18 cellular contexts compared by ENCODE assay signal in the genomic region with DNA sequence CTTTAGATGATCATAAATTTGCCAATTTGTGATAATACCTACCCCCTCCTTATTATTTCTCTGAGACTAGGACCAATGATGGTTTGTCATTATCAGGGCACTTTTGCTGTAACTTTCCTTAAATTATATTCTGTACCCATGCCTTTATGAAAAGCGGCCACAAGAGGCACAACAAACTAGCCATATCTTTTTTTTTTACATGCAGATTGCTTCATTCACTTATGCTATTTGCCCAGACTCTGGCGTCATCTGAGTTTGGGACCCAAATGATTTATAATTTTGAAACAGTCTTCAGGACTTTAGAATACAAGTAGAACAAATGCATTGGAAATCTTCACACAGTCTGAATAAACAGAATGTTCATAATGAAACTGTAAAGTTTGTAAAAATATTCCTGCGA.
DNase-seq lines count a peak whose midpoint lies in the region; ATAC-seq and TF ChIP-seq lines count a peak whose summit lies in the region.
"Had no signal": no experiment of that assay in that cellular context is flagged by ENCODE, and none has a peak within 500 bp of the region (broad histone marks: within the 10 kb centered on the region; RNA-seq: fewer than 3 reads in every experiment).

No MANE protein-coding gene starts in this region.

- H3K4me1 ChIP-seq in SK-N-SH (ENCODE audit: control insufficient read depth in 1 of 2, insufficient read depth in 2 of 2, low read depth in 1 of 2, low read length in 1 of 2) = no peaks in the 10 kb centered on the region; a peak in 2 of 4 replicates
- H3K4me1 ChIP-seq: foreskin keratinocyte had no signal

- DNase-seq in SK-N-SH (no peak), MV-4-11 (lab: John Stamatoyannopoulos, UW) (peak; percentile 70), chondrocyte (ENCODE audit: low spot score) (no peak), type B pancreatic cell (ENCODE audit: extremely low spot score, unreplicated experiment) (no peak), COLO668 (lab: John Stamatoyannopoulos, UW; ENCODE audit: unreplicated experiment) (no peak), NCI-H1930 (lab: John Stamatoyannopoulos, UW) (no peak)
- DNase-seq: activated CD4-positive, CD25-positive, alpha-beta regulatory T cell treated with anti-CD3 and anti-CD28 coated beads, Interleukin-2, amount 50 U/mL, for 72 hours; activated CD8-positive, alpha-beta memory T cell treated with anti-CD3 and anti-CD28 coated beads, Interleukin-2, amount 50 U/mL, for 4 hours; activated naive CD4-positive, alpha-beta T cell; foreskin keratinocyte; NCI-H1436; NCI-H510A; nephron progenitor cell; Peyer's patch; retina had no signal

- CTCF ChIA-PET in SK-N-SH (lab: Yijun Ruan, JAX) = interaction anchor here (0.6 to 0.7 kb wide), 2 partner anchors 11 to 541 kb away, joined by 3 read pairs; no protein-coding TSS in a partner anchor

- H3K36me3 Mint-ChIP-seq in chondrocyte (ENCODE audit: low read depth) = no peaks in the 10 kb centered on the region
- H3K36me3 Mint-ChIP-seq in type B pancreatic cell = no peaks in the 10 kb centered on the region

- H3K4me2 ChIP-seq in SK-N-SH = no peak overlapping the region

- H3K4me3 Mint-ChIP-seq in chondrocyte (ENCODE audit: unreplicated experiment) (no peak overlapping the region), type B pancreatic cell (no peak overlapping the region)
- H3K4me3 Mint-ChIP-seq: nephron progenitor cell had no signal

- no peak overlapping the region for H3K27ac Mint-ChIP-seq in chondrocyte (ENCODE audit: unreplicated experiment)
- no peak overlapping the region for H3K27ac Mint-ChIP-seq in type B pancreatic cell
- H3K27ac Mint-ChIP-seq: nephron progenitor cell had no signal

- H4K20me1 ChIP-seq in SK-N-SH (ENCODE audit: insufficient read depth) = no peaks in the 10 kb centered on the region

- H3K9me3 Mint-ChIP-seq in chondrocyte (ENCODE audit: low read depth) (no peaks in the 10 kb centered on the region), type B pancreatic cell (no peaks in the 10 kb centered on the region)
- H3K9me3 Mint-ChIP-seq: nephron progenitor cell had no signal

- POLR2A ChIA-PET in SK-N-SH (lab: Yijun Ruan, JAX) = no interaction called here

- H3K4me1 Mint-ChIP-seq in chondrocyte (ENCODE audit: low read depth) (no peaks in the 10 kb centered on the region), type B pancreatic cell (ENCODE audit: unreplicated experiment) (peaks cover 19% of the 10 kb centered on the region)

- H3K4me3 ChIP-seq in SK-N-SH (ENCODE audit: low read depth in 2 of 2, low read length in 1 of 2) = no peak overlapping the region
- H3K4me3 ChIP-seq: lung, Peyer's patch had no signal

- TF ChIP-seq CTCF in SK-N-SH (IDR thresholded peaks at IDR 0.05) (peak; percentile 22; the same call in 1 of the 2 replicates), chondrocyte (IDR thresholded peaks at IDR 0.05) (peak; percentile 16), type B pancreatic cell (conservative IDR thresholded peaks at IDR 0.05) (peak; percentile 41)

- H3K27me3 Mint-ChIP-seq in chondrocyte (ENCODE audit: low read depth) (no peaks in the 10 kb centered on the region), type B pancreatic cell (no peaks in the 10 kb centered on the region)

- 76% methylated on average over 3 of the region's 3 CpGs for WGBS in SK-N-SH (ENCODE audit: low lambda C conversion rate)

- no peak overlapping the region for H2AFZ ChIP-seq in SK-N-SH (ENCODE audit: low read depth)

- no peaks in the 10 kb centered on the region for H3K79me2 ChIP-seq in SK-N-SH (ENCODE audit: insufficient read depth)

- no peaks in the 10 kb centered on the region for H3K9me2 ChIP-seq in SK-N-SH

- H3K9me3 ChIP-seq in SK-N-SH = no peaks in the 10 kb centered on the region
- H3K9me3 ChIP-seq: Peyer's patch had no signal

- no peaks in the 10 kb centered on the region for H3K27me3 ChIP-seq in SK-N-SH (ENCODE audit: insufficient read depth)
- H3K27me3 ChIP-seq: foreskin keratinocyte, Peyer's patch had no signal

- no peak for ATAC-seq in SK-N-SH treated with all-trans-retinoic acid at 6 μM for 48 hours
- no peak for ATAC-seq in GM18909 (IDR thresholded peaks at IDR 0.05; ENCODE audit: poor library complexity, unreplicated experiment)
- ATAC-seq: foreskin keratinocyte had no signal

- TF ChIP-seq EP300 in SK-N-SH (IDR thresholded peaks at IDR 0.05; ENCODE audit: borderline replicate concordance in 1 of 2, low read depth in 1 of 2, low read length in 1 of 2) = no peak

- H3F3A ChIP-seq in SK-N-SH (replicated peaks; ENCODE audit: insufficient read depth) = no peaks in the 10 kb centered on the region

- no peaks in the 10 kb centered on the region for H3K36me3 ChIP-seq in SK-N-SH (replicated peaks in 1 of 2; ENCODE audit: control insufficient read depth in 1 of 2, insufficient read depth in 2 of 2, low read length in 1 of 2)
- H3K36me3 ChIP-seq: Peyer's patch had no signal

- no peak overlapping the region for H3K9ac ChIP-seq in SK-N-SH

- no peak for TF ChIP-seq RAD21 in SK-N-SH (IDR thresholded peaks at IDR 0.05; ENCODE audit: low read length)

- H3K27ac ChIP-seq in SK-N-SH (ENCODE audit: low read depth in 2 of 2, low read length in 1 of 2) = no peak overlapping the region
- H3K27ac ChIP-seq: foreskin keratinocyte, Peyer's patch had no signal

TF ChIP-seq in SK-N-SH, 30 proteins besides CTCF, POLR2A, EP300 and RAD21 (continues in another document):
- TF ChIP-seq FOXM1 (IDR thresholded peaks at IDR 0.05; ENCODE audit: low read depth) = no peak
- TF ChIP-seq, protein P1, sequence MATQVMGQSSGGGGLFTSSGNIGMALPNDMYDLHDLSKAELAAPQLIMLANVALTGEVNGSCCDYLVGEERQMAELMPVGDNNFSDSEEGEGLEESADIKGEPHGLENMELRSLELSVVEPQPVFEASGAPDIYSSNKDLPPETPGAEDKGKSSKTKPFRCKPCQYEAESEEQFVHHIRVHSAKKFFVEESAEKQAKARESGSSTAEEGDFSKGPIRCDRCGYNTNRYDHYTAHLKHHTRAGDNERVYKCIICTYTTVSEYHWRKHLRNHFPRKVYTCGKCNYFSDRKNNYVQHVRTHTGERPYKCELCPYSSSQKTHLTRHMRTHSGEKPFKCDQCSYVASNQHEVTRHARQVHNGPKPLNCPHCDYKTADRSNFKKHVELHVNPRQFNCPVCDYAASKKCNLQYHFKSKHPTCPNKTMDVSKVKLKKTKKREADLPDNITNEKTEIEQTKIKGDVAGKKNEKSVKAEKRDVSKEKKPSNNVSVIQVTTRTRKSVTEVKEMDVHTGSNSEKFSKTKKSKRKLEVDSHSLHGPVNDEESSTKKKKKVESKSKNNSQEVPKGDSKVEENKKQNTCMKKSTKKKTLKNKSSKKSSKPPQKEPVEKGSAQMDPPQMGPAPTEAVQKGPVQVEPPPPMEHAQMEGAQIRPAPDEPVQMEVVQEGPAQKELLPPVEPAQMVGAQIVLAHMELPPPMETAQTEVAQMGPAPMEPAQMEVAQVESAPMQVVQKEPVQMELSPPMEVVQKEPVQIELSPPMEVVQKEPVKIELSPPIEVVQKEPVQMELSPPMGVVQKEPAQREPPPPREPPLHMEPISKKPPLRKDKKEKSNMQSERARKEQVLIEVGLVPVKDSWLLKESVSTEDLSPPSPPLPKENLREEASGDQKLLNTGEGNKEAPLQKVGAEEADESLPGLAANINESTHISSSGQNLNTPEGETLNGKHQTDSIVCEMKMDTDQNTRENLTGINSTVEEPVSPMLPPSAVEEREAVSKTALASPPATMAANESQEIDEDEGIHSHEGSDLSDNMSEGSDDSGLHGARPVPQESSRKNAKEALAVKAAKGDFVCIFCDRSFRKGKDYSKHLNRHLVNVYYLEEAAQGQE (IDR thresholded peaks at IDR 0.05; ENCODE audit: low read depth, low read length) = no peak

TF ChIP-seq in SK-N-SH treated with all-trans-retinoic acid at 6 μM for 48 hours, 23 proteins besides CTCF, POLR2A, EP300 and RAD21 (continues in another document):
- TF ChIP-seq ZNF565 (CRISPR knock-in tag; conservative IDR thresholded peaks at IDR 0.05; ENCODE audit: low read depth) (no peak), TCF4 (CRISPR knock-in tag; IDR thresholded peaks at IDR 0.05; ENCODE audit: borderline replicate concordance) (no peak), ZFP30 (CRISPR knock-in tag; IDR thresholded peaks at IDR 0.05) (no peak), ZNF70 (CRISPR knock-in tag; IDR thresholded peaks at IDR 0.05) (no peak), RARB (CRISPR knock-in tag; IDR thresholded peaks at IDR 0.05) (no peak), TOX (CRISPR knock-in tag; IDR thresholded peaks at IDR 0.05; ENCODE audit: borderline replicate concordance) (no peak), ZFP3 (CRISPR knock-in tag; IDR thresholded peaks at IDR 0.05) (no peak)
- TF ChIP-seq, protein P2, sequence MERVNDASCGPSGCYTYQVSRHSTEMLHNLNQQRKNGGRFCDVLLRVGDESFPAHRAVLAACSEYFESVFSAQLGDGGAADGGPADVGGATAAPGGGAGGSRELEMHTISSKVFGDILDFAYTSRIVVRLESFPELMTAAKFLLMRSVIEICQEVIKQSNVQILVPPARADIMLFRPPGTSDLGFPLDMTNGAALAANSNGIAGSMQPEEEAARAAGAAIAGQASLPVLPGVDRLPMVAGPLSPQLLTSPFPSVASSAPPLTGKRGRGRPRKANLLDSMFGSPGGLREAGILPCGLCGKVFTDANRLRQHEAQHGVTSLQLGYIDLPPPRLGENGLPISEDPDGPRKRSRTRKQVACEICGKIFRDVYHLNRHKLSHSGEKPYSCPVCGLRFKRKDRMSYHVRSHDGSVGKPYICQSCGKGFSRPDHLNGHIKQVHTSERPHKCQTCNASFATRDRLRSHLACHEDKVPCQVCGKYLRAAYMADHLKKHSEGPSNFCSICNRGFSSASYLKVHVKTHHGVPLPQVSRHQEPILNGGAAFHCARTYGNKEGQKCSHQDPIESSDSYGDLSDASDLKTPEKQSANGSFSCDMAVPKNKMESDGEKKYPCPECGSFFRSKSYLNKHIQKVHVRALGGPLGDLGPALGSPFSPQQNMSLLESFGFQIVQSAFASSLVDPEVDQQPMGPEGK (CRISPR knock-in tag; IDR thresholded peaks at IDR 0.05; ENCODE audit: borderline replicate concordance) = no peak
- TF ChIP-seq, protein P3, sequence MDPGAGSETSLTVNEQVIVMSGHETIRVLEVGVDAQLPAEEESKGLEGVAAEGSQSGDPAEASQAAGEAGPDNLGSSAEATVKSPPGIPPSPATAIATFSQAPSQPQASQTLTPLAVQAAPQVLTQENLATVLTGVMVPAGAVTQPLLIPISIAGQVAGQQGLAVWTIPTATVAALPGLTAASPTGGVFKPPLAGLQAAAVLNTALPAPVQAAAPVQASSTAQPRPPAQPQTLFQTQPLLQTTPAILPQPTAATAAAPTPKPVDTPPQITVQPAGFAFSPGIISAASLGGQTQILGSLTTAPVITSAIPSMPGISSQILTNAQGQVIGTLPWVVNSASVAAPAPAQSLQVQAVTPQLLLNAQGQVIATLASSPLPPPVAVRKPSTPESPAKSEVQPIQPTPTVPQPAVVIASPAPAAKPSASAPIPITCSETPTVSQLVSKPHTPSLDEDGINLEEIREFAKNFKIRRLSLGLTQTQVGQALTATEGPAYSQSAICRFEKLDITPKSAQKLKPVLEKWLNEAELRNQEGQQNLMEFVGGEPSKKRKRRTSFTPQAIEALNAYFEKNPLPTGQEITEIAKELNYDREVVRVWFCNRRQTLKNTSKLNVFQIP (CRISPR knock-in tag; IDR thresholded peaks at IDR 0.05; ENCODE audit: borderline replicate concordance, low read depth) = no peak
